In genomic region chr5:10563940-10564837, GRCh38 we compare ENCODE assay signal across 8 cellular contexts. TPM values are rescaled to one million over a fixed set of nuclear protein-coding genes. Genes with fewer than 3 reads are reported as not detected.
DNase-seq lines count a peak whose midpoint lies in the region; TF ChIP-seq lines count a peak whose summit lies in the region.

TSS of gene ANKRD33B (plus strand) at chr5:10564070. CDS start at chr5:10564468, 398 bp downstream.

- peak; percentile 90 for TF ChIP-seq POLR2A in GM10847 (IDR thresholded peaks at IDR 0.05; ENCODE audit: extremely low read depth, insufficient read length)

- intact Hi-C loops in T-helper 1 cell treated with Interleukin-12 subunit alpha and Interleukin-12 subunit beta and Interleukin-4 antibody, amounts not matched to agents 30 ng/mL and 1 ng/mL, for 36 hours (cut with micrococcal nuclease): loop anchor here (1.0 kb wide), 9 partner anchors 31 to 280 kb away; partner anchors contain the start of genes DAP, MARCHF6 and ROPN1L

- no peaks in the 10 kb centered on the region for H3K9me3 ChIP-seq in adipocyte (ENCODE audit: control insufficient read depth, low read length)

- no peaks in the 10 kb centered on the region for H3K27me3 ChIP-seq in adipocyte (replicated peaks; ENCODE audit: control insufficient read depth, insufficient read depth, low read length)

- H3K9ac ChIP-seq in adipocyte (ENCODE audit: low read length): peak within 1 kb of the TSS; percentile 90

- CTCF ChIA-PET in HEK293T (lab: Yijun Ruan, JAX): interaction anchor here (1.0 kb wide), 1 partner anchor 13 kb away, joined by 5 read pairs; no protein-coding TSS in a partner anchor

- peak; percentile 71 for DNase-seq in HEK293T (ENCODE audit: extremely low spot score)
- DNase-seq in MV-4-11 (lab: John Stamatoyannopoulos, UW): peak; percentile 39
- DNase-seq in adipocyte (ENCODE audit: low read depth): peak; percentile 86
- peak; percentile 62 to 72 for DNase-seq in stimulated activated CD4-positive, alpha-beta T cell treated with anti-CD3 and anti-CD28 coated beads, Interleukin-12 subunit alpha, Interleukin-12 subunit beta, amount 100 ng/mL, for 24 hours (ENCODE audit: low read depth in 2 of 2)
- DNase-seq in Ammon's horn (ENCODE audit: low spot score): no peak

- H3K4me3 ChIP-seq in adipocyte (ENCODE audit: low read length) (peak within 1 kb of the TSS; percentile 90), iPS-11a (ENCODE audit: low read depth, low read length) (peak within 1 kb of the TSS; percentile 75)

- POLR2A ChIA-PET in HEK293T (lab: Yijun Ruan, JAX): interaction anchor here (0.8 to 1.0 kb wide), 3 partner anchors 12 to 16 kb away, joined by 3 read pairs; no protein-coding TSS in a partner anchor

- H3K36me3 ChIP-seq in adipocyte (ENCODE audit: control insufficient read depth, insufficient read depth, low read length, severe bottlenecking): no peaks in the 10 kb centered on the region

- peaks cover 37% of the 10 kb centered on the region for H3K4me1 ChIP-seq in adipocyte (ENCODE audit: control insufficient read depth, insufficient read depth, low read length)

TF ChIP-seq in HEK293T, 16 proteins besides CTCF, POLR2A, EP300 and RAD21:
- TF ChIP-seq FOXM1 (IDR thresholded peaks at IDR 0.05; ENCODE audit: borderline replicate concordance): no peak
- TF ChIP-seq L3MBTL2 (conservative IDR thresholded peaks at IDR 0.05): peak; percentile 51

RNA-seq across cellular contexts. Expression of gene ANKRD33B, which starts in this region (rescaled TPM):
- total RNA-seq in T-helper 1 cell treated with Interleukin-12 subunit alpha and Interleukin-12 subunit beta and Interleukin-4 antibody, amounts not matched to agents 30 ng/mL and 1 ng/mL, for 36 hours: 13.3 and 14.5 TPM in 2 replicates
